Comparison of ENCODE assay signal across 1 cellular context in the genomic region with DNA sequence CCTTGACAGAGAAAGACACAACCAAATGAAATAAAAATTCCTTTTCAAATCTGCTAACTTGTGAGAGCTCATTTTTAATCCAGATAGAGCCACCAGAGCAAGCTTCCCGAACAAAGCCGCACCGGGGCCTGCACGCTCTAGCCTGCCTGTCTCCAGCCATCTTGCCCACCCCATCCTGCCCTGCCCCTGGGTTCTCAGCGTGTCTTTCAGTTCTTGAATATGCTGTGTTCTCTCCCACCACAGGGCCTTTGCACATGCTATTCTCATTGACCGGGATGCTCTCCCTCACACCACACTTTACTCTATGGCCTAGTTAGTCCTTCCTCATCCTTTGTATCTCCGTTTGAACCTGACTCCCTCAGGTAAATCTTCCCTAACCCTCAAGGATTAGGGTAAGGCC.
A peak's percentile ranks its signal among the peaks of the same experiment; 100 is the strongest.
TF ChIP-seq lines count a peak whose summit lies in the region.

No MANE protein-coding gene starts in this region.

TF ChIP-seq in K562, 482 proteins besides CTCF, POLR2A, EP300 and RAD21:
- TF ChIP-seq FIP1L1 (IDR thresholded peaks at IDR 0.05; ENCODE audit: low read depth, low read length, poor library complexity, severe bottlenecking) (no peak), RBM25 (IDR thresholded peaks at IDR 0.05; ENCODE audit: low read depth, low read length, severe bottlenecking) (peak; percentile 58)
TF ChIP-seq in K562: peak in this region for 1.
